Comparison of ENCODE assay signal across 8 cellular contexts in the genomic region with DNA sequence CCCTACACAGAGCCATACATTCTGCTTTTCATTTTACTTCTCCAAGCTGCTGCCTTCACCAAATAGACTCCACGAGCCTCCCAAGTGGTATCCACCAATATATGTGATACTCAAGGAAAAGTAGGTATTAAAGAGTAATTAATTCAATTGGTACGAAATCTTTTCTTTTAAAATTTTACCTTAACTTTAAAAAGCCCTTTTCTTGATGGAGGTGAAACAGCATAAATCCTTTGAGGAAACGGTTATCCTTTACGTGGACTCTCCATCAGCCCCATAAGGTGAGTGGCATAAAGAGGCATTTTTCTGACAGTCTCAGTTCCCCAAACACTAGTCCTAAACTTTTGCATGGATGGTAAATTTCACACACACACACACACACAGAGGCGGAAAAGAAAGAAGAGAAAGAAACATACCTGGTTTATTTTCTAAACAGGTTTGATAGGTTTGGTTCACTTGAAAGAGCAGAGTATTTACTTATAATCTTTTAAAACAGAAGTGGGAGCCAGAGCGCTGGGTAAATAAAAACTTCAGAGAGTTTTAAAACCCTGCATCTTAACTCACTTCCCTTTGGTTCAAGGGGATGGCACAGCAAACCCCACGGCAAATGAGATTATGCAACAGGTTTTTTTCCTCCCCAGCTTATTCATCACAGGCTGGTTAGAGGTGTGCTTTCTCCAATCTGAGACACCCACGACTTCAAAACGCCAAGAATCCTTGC. TPM values are rescaled to one million over a fixed set of nuclear protein-coding genes. Genes with fewer than 3 reads are reported as not detected.
DNase-seq lines count a peak whose midpoint lies in the region; ATAC-seq, FAIRE-seq and TF ChIP-seq lines count a peak whose summit lies in the region.

No MANE protein-coding gene starts in this region.

- H3K36me3 ChIP-seq in HEK293 (ENCODE audit: control insufficient read depth in 2 of 2, insufficient read depth in 1 of 2, low read length in 2 of 2) (peaks cover 0 to 1% of the 10 kb centered on the region in 2 experiments; a peak in 1 of 3 replicates), gastroesophageal sphincter (no peaks in the 10 kb centered on the region), uterus (no peaks in the 10 kb centered on the region)

- no peak for TF ChIP-seq EP300 in gastroesophageal sphincter (IDR thresholded peaks at IDR 0.05)

- H3K4me3 ChIP-seq in HEK293 (ENCODE audit: low read depth, low read length) (peak overlapping the region; percentile 58), gastroesophageal sphincter (peak overlapping the region; percentile 82 to 97), uterus (peak overlapping the region; percentile 96 to 98)

- intact Hi-C loops in uterus (cut with DNase I; ENCODE audit: low total_unique reads) = loop anchor here (10.0 kb wide), 1 partner anchor 186 kb away; no protein-coding TSS in a partner anchor

- CTCF ChIA-PET in HEK293 (lab: Yijun Ruan, JAX) = no interaction called here

- H3K27ac ChIP-seq in HEK293 (ENCODE audit: extremely low read depth, low read depth, low read length) (peak overlapping the region; percentile 99), gastroesophageal sphincter (peak overlapping the region; percentile 96 to 100 (median 99)), uterus (peak overlapping the region; percentile 100)

- WGBS in gastroesophageal sphincter (ENCODE audit: low coverage in 1 of 2), 2 donors = 1 to 9% methylated on average over 7 to 9 of the region's 9 CpGs

- peak; percentile 46 for FAIRE-seq in RCC 7860 (lab: Jason Lieb, UNC)

- POLR2A ChIA-PET in HEK293 (lab: Yijun Ruan, JAX) = interaction anchor here (1.0 kb wide), 1 partner anchor 13 kb away, joined by 3 read pairs; no protein-coding TSS in a partner anchor

- ATAC-seq in gastroesophageal sphincter = peak; percentile 42

- DNase-seq in DMS 273 treated with DMSO at 0.1 percent for 48 hours (lab: John Stamatoyannopoulos, UW) (peak; percentile 25), RCC 7860 (ENCODE audit: low spot score) (peak; percentile 57), occipital lobe (lab: John Stamatoyannopoulos, UW) (peak; percentile 27), uterus (peak; percentile 36 to 78), NCI-H524 treated with DMSO at 0.1 percent for 48 hours (lab: John Stamatoyannopoulos, UW) (no peak)
- DNase-seq in activated naive CD4-positive, alpha-beta T cell treated with Interleukin-2 at 50 U/mL for 16 hours = peak; percentile 58

- TF ChIP-seq CTCF in HEK293 (tag by site-specific recombination; IDR thresholded peaks at IDR 0.05) = no peak; the same call in 1 of the 2 replicates
- no peak for TF ChIP-seq CTCF in gastroesophageal sphincter (IDR thresholded peaks at IDR 0.05)
- TF ChIP-seq CTCF in uterus (IDR thresholded peaks at IDR 0.05) = no peak

- H3K27me3 ChIP-seq in gastroesophageal sphincter (no peaks in the 10 kb centered on the region), uterus (no peaks in the 10 kb centered on the region)

- H3K9me3 ChIP-seq in HEK293 (ENCODE audit: control insufficient read depth, insufficient read depth, low read depth, low read length) = no peaks in the 10 kb centered on the region
- no peaks in the 10 kb centered on the region for H3K9me3 ChIP-seq in gastroesophageal sphincter
- no peaks in the 10 kb centered on the region for H3K9me3 ChIP-seq in uterus

- no peak for TF ChIP-seq POLR2A in gastroesophageal sphincter (IDR thresholded peaks at IDR 0.05)
- peak; percentile 69 to 73 for TF ChIP-seq POLR2A in uterus (IDR thresholded peaks at IDR 0.05)

- peaks cover 15% of the 10 kb centered on the region for H3K4me1 ChIP-seq in HEK293 (ENCODE audit: control insufficient read depth, insufficient read depth, low read length)
- H3K4me1 ChIP-seq in gastroesophageal sphincter = peaks cover 5 to 51% (median 7%) of the 10 kb centered on the region in 3 donors
- H3K4me1 ChIP-seq in uterus = peaks cover 0 to 3% of the 10 kb centered on the region in 2 donors

TF ChIP-seq in HEK293, 187 proteins besides CTCF, POLR2A, EP300 and RAD21:
- TF ChIP-seq ZNF362 (tag by site-specific recombination; IDR thresholded peaks at IDR 0.05) (0 out of 2 replicates have a peak, but pooled peaks have one; percentile 78), ZNF341 (tag by site-specific recombination; IDR thresholded peaks at IDR 0.05; ENCODE audit: low read depth) (peak; percentile 22; the same call in 1 of the 2 replicates), ZNF366 (tag by site-specific recombination; conservative IDR thresholded peaks at IDR 0.05) (peak; percentile 63; the same call in 1 of the 2 replicates), ZNF426 (tag by site-specific recombination; IDR thresholded peaks at IDR 0.05) (no peak), ZNF10 (tag by site-specific recombination; IDR thresholded peaks at IDR 0.05) (peak; percentile 23; the same call in 1 of the 2 replicates), EGR2 (tag by site-specific recombination; IDR thresholded peaks at IDR 0.05; ENCODE audit: low read depth) (no peak), FEZF1 (tag by site-specific recombination; IDR thresholded peaks at IDR 0.05) (no peak), ZBTB21 (tag by site-specific recombination; IDR thresholded peaks at IDR 0.05) (no peak), GFI1B (tag by site-specific recombination; IDR thresholded peaks at IDR 0.05) (0 out of 2 replicates have a peak, but pooled peaks have one; percentile 16), ZNF76 (tag by site-specific recombination; IDR thresholded peaks at IDR 0.05; ENCODE audit: borderline replicate concordance, low read depth) (no peak), ZNF600 (tag by site-specific recombination; IDR thresholded peaks at IDR 0.05) (0 out of 2 replicates have a peak, but pooled peaks have one; percentile 33), SCRT1 (tag by site-specific recombination; IDR thresholded peaks at IDR 0.05; ENCODE audit: borderline replicate concordance) (peak; percentile 87), SCRT2 (tag by site-specific recombination; IDR thresholded peaks at IDR 0.05) (peak; percentile 98)

RNA-seq across cellular contexts. Expression of gene DUSP16, which starts 1.9 kb away (rescaled TPM):
- total RNA-seq in gastroesophageal sphincter (10 to 100 TPM; 14.7 to 20.1 (median 17.1) TPM), occipital lobe (10.0 TPM), uterus (10 to 100 TPM; 20.5 to 46.0 (median 35.5) TPM)

RNA-seq across cellular contexts. Expression of gene CREBL2, which starts 50.9 kb away (rescaled TPM):
- total RNA-seq in gastroesophageal sphincter (10 to 100 TPM; 46.3 to 66.6 (median 59.8) TPM), occipital lobe (48.0 TPM), uterus (10 to 100 TPM; 18.7 to 33.4 (median 28.3) TPM)

Comparison
In these comparisons a context has a peak if more than half of its experiments do, and no peak if none do; other contexts are left out.
1. POLR2A ChIP-seq: peak in uterus (2 of 2); none in gastroesophageal sphincter (0 of 2).
2. Peak in every context shown above with its lines, with median percentiles within 50 percentile points of each other: H3K27ac ChIP-seq and H3K4me3 ChIP-seq.